In the genomic region with DNA sequence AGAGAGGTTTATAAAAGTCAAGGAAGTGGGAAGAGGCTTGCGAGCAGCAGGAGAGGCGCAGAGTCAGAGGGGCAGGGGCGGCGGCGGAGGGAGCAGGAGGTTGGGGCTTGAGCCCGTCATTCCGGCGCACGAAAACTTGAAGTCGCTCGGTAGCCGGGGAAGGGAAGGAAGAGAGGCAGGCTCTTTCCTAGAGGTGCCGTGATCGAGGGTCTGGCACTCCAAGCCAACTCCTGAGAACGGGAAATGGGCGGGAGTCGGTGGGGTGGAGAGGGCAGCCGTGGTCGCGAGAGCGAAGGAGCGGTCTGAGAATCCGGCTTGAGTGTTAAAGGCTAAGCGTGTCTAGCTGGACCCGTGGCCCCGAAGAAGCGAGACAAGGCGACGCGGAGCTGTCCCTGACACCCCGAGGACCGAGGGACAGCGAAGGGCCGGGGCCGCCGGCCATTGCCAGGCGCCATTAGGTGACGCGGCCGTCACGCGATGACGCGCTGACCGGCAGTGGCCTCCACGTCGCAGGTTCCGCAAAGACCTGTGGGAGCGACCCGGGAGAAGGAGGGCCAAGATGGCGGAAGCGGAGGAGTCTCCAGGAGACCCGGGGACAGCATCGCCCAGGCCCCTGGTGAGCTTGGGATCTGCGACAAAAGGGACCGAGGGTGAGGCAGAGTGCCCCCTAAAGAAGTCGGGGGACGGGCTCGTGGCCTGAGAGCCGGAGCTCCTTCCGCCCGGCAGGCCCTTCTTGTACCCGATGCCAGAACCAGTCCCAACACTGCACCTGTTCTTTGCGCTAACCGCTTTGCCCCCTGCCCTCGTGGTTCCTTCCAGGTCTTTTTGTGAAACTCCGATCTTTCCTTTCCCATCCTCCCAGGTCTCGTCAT, we compare ENCODE assay signal across 8 cellular contexts. TPM values are rescaled to one million over a fixed set of nuclear protein-coding genes. Genes with fewer than 3 reads are reported as not detected.
DNase-seq lines count a peak whose midpoint lies in the region; FAIRE-seq and TF ChIP-seq lines count a peak whose summit lies in the region.

A gene with protein sequence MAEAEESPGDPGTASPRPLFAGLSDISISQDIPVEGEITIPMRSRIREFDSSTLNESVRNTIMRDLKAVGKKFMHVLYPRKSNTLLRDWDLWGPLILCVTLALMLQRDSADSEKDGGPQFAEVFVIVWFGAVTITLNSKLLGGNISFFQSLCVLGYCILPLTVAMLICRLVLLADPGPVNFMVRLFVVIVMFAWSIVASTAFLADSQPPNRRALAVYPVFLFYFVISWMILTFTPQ (plus strand): TSS at position 544 of the 872 bp plus-strand sequence. CDS start 16 bp downstream, at position 560.

- no peaks in the 10 kb centered on the region for H3K9me3 ChIP-seq in Loucy (ENCODE audit: insufficient read depth, low read depth, low read length)
- H3K9me3 ChIP-seq in neutrophil: no peaks in the 10 kb centered on the region

- H4K20me1 ChIP-seq in Loucy (ENCODE audit: insufficient read depth, low read length, poor library complexity, severe bottlenecking): peaks cover 4% of the 10 kb centered on the region

- intact Hi-C loops in activated naive CD4-positive, alpha-beta T cell treated with anti-CD3 and anti-CD28 coated beads for 36 hours (cut with micrococcal nuclease): no loop called here

- H3K27me3 ChIP-seq in Loucy (ENCODE audit: insufficient read depth, low read length, poor library complexity, severe bottlenecking): no peaks in the 10 kb centered on the region
- H3K27me3 ChIP-seq in neutrophil: no peaks in the 10 kb centered on the region

- H3K4me3 Mint-ChIP-seq in activated naive CD4-positive, alpha-beta T cell treated with anti-CD3 and anti-CD28 coated beads for 36 hours: peak within 1 kb of the TSS; percentile 92

- peak within 1 kb of the TSS; percentile 90 for H3K9ac ChIP-seq in Loucy (ENCODE audit: low read depth, low read length, poor library complexity, severe bottlenecking)

- no peaks in the 10 kb centered on the region for H3F3A ChIP-seq in Loucy (ENCODE audit: low read depth)

- H3K27ac Mint-ChIP-seq in activated naive CD4-positive, alpha-beta T cell treated with anti-CD3 and anti-CD28 coated beads for 36 hours: peak within 1 kb of the TSS; percentile 97

- H3K4me1 ChIP-seq in Loucy (ENCODE audit: insufficient read depth, low read length, poor library complexity, severe bottlenecking): peaks cover 12% of the 10 kb centered on the region
- H3K4me1 ChIP-seq in neutrophil (ENCODE audit: control insufficient read depth in 1 of 2, insufficient read depth in 1 of 2, low read depth in 1 of 2, low read length in 1 of 2): peaks cover 10 to 12% of the 10 kb centered on the region in 2 experiments

- H3K4me1 Mint-ChIP-seq in activated naive CD4-positive, alpha-beta T cell treated with anti-CD3 and anti-CD28 coated beads for 36 hours (ENCODE audit: low read depth): peaks cover 27% of the 10 kb centered on the region

- no peaks in the 10 kb centered on the region for H3K9me3 Mint-ChIP-seq in activated naive CD4-positive, alpha-beta T cell treated with anti-CD3 and anti-CD28 coated beads for 36 hours

- peaks cover 39% of the 10 kb centered on the region for H3K79me2 ChIP-seq in Loucy (ENCODE audit: insufficient read depth, low read length)

- H3K27ac ChIP-seq in neutrophil: peak within 1 kb of the TSS; percentile 86

- H3K36me3 Mint-ChIP-seq in activated naive CD4-positive, alpha-beta T cell treated with anti-CD3 and anti-CD28 coated beads for 36 hours (ENCODE audit: low read depth): no peaks in the 10 kb centered on the region

- DNase-seq in GDM1 (lab: John Stamatoyannopoulos, UW) (peak; percentile 43), H4 (ENCODE audit: low spot score) (peak; percentile 77), SK-N-DZ (ENCODE audit: low spot score) (peak; percentile 69), frontal cortex (ENCODE audit: low spot score in 2 of 2) (peak; percentile 58 to 66), superior temporal gyrus (ENCODE audit: extremely low spot score) (peak; percentile 78)
- DNase-seq in activated naive CD4-positive, alpha-beta T cell treated with anti-CD3 and anti-CD28 coated beads for 36 hours: peak; percentile 77

- no peaks in the 10 kb centered on the region for H3K27me3 Mint-ChIP-seq in activated naive CD4-positive, alpha-beta T cell treated with anti-CD3 and anti-CD28 coated beads for 36 hours (ENCODE audit: low read depth)

- CTCF ChIA-PET in activated naive CD4-positive, alpha-beta T cell treated with anti-CD3 and anti-CD28 coated beads for 36 hours (lab: Charles Lee): interaction anchor here (1.0 kb wide), 1 partner anchor 13 kb away, joined by 3 read pairs; no protein-coding TSS in a partner anchor

- H3K4me2 ChIP-seq in Loucy (ENCODE audit: low read depth, low read length, poor library complexity, severe bottlenecking): peak within 1 kb of the TSS; percentile 89

- FAIRE-seq in frontal cortex (lab: Jason Lieb, UNC): no peak

- H2AFZ ChIP-seq in Loucy (ENCODE audit: low read length): peak within 1 kb of the TSS; percentile 94

- H3K36me3 ChIP-seq in Loucy (ENCODE audit: insufficient read depth, low read length) (no peaks in the 10 kb centered on the region), neutrophil (no peaks in the 10 kb centered on the region)

- TF ChIP-seq CTCF in Loucy (conservative IDR thresholded peaks at IDR 0.05; ENCODE audit: low read length) (no peak), neutrophil (IDR thresholded peaks at IDR 0.05) (no peak)

- H3K9me2 ChIP-seq in Loucy (replicated peaks; ENCODE audit: low read depth, low read length): no peaks in the 10 kb centered on the region

- H3K4me3 ChIP-seq in Loucy (ENCODE audit: low read length, poor library complexity, severe bottlenecking): peak within 1 kb of the TSS; percentile 99
- peak within 1 kb of the TSS; percentile 69 to 78 for H3K4me3 ChIP-seq in neutrophil (ENCODE audit: low read depth in 1 of 2, low read length in 1 of 2)

RNA-seq across cellular contexts. Expression of the gene that starts here (rescaled TPM):
- 23.2 and 25.9 TPM in 2 replicates for total RNA-seq in H4 (2014; rRNA removed; shearing (Covaris generic))
- 20.7 and 24.4 TPM in 2 replicates for polyA plus RNA-seq in SK-N-DZ (2014; cell fraction: cytosol; rRNA removed)
- 14.1 and 17.1 TPM in 2 replicates for polyA plus RNA-seq in SK-N-DZ (2014; cell fraction: nucleus; rRNA removed)
- total RNA-seq in activated naive CD4-positive, alpha-beta T cell treated with anti-CD3 and anti-CD28 coated beads for 36 hours: 10 to 100 TPM; 19.0 to 20.7 TPM
- total RNA-seq in frontal cortex: 26.5 TPM

Comparison
In these comparisons a context has a peak if more than half of its experiments do, and no peak if none do; other contexts are left out.
1. Peak in every context shown above with its lines: DNase-seq, H3K4me3 ChIP-seq and H3K27ac ChIP-seq.